ENCODE assay signal across 25 cellular contexts in the genomic region with DNA sequence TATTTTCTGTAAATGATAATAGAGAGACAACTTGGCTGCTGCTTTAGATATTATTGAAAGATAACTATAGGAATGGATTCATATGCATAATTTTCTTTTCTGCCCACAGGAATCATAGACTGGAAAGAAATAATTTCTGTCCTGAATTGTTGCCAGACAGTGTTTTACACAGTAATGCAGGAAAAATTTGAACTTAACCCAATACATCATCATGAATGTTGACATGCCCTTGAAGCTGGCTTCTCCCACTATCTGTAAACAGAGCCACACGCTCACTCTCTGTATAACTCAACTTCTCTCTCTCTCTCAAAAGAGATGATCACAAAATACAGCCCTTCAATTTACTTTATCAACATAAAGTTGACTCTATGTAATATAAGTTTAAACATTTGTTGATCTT. TPM values are rescaled to one million over a fixed set of nuclear protein-coding genes. Genes with fewer than 3 reads are reported as not detected.
DNase-seq lines count a peak whose midpoint lies in the region; ATAC-seq and TF ChIP-seq lines count a peak whose summit lies in the region.
"Had no signal": no experiment of that assay in that cellular context is flagged by ENCODE, and none has a peak within 500 bp of the region (broad histone marks: within the 10 kb centered on the region; RNA-seq: fewer than 3 reads in every experiment).

No MANE protein-coding gene starts in this region.

- H2BK12ac ChIP-seq in mesenchymal stem cell (ENCODE audit: low read length in 2 of 2): no peak overlapping the region

- H3K27ac ChIP-seq in mesenchymal stem cell (ENCODE audit: low read length, poor library complexity, severe bottlenecking) (no peak overlapping the region), dorsolateral prefrontal cortex (no peak overlapping the region)
- H3K27ac ChIP-seq: A549; BLaER1 treated with 17β-estradiol and CSF1 and Interleukin-3, amounts not matched to agents 10 nM and 100 nM; HL-60; RWPE1 had no signal

- H2AFZ ChIP-seq in mesenchymal stem cell (ENCODE audit: low read depth, low read length): no peak overlapping the region
- H2AFZ ChIP-seq: GM23338 had no signal

- no CpG with 5 or more reads among the region's 1 CpG for WGBS in mesenchymal stem cell

- H3K36me3 ChIP-seq in mesenchymal stem cell (ENCODE audit: control insufficient read depth in 1 of 2, insufficient read depth in 2 of 2, low read depth in 1 of 2, low read length in 2 of 2): no peaks in the 10 kb centered on the region
- H3K36me3 ChIP-seq: BLaER1 treated with 17β-estradiol and CSF1 and Interleukin-3, amounts not matched to agents 10 nM and 100 nM had no signal

- H3K14ac ChIP-seq in mesenchymal stem cell (ENCODE audit: low read length in 2 of 2): no peak overlapping the region

- H4K91ac ChIP-seq in mesenchymal stem cell (ENCODE audit: low read length): no peak overlapping the region

- no peak overlapping the region for H3K4ac ChIP-seq in mesenchymal stem cell (ENCODE audit: low read depth in 1 of 2, low read length in 2 of 2)

- H3K9ac ChIP-seq in mesenchymal stem cell (ENCODE audit: low read length): no peak overlapping the region
- H3K9ac ChIP-seq: BLaER1 treated with 17β-estradiol and CSF1 and Interleukin-3, amounts not matched to agents 10 nM and 100 nM had no signal

- TF ChIP-seq CTCF in epithelial cell of esophagus (IDR thresholded peaks at IDR 0.05; ENCODE audit: insufficient read depth, low read depth, low read length, missing control alignments) (no peak), dorsolateral prefrontal cortex (IDR thresholded peaks at IDR 0.05 in 54 of 56, conservative IDR thresholded peaks at IDR 0.05 in 2 of 56; ENCODE audit: low read depth in 1 of 56, partially characterized antibody in 56 of 56) (no peak)

- no peak for ATAC-seq in GM19452 (IDR thresholded peaks at IDR 0.05; ENCODE audit: unreplicated experiment)
- ATAC-seq: A549, GM12878 had no signal

- no peaks in the 10 kb centered on the region for H3K4me1 Mint-ChIP-seq in T-helper 2 cell treated with Interferon-gamma antibody and Interleukin-4, amounts not matched to agents 5 μg/mL and 100 μg/mL, for 36 hours (ENCODE audit: low read depth)

- H2BK120ac ChIP-seq in mesenchymal stem cell (ENCODE audit: low read depth, low read length): no peak overlapping the region

- no peaks in the 10 kb centered on the region for H3K9me3 Mint-ChIP-seq in T-helper 2 cell treated with Interferon-gamma antibody and Interleukin-4, amounts not matched to agents 5 μg/mL and 100 μg/mL, for 36 hours
- H3K9me3 Mint-ChIP-seq: GM23338, H9 had no signal

- no peaks in the 10 kb centered on the region for H3K79me1 ChIP-seq in mesenchymal stem cell (replicated peaks; ENCODE audit: low read length, poor library complexity, severe bottlenecking)

- H3K23ac ChIP-seq in mesenchymal stem cell (ENCODE audit: low read length in 2 of 2): no peak overlapping the region

- H3K27me3 ChIP-seq in mesenchymal stem cell (ENCODE audit: control insufficient read depth in 1 of 2, insufficient read depth in 1 of 2, low read length in 2 of 2) (no peaks in the 10 kb centered on the region), dorsolateral prefrontal cortex (peaks cover 0 to 16% (median 0%) of the 10 kb centered on the region in 45 donors)
- H3K27me3 ChIP-seq: BLaER1 treated with 17β-estradiol and CSF1 and Interleukin-3, amounts not matched to agents 10 nM and 100 nM had no signal

- H3K27ac Mint-ChIP-seq in T-helper 2 cell treated with Interferon-gamma antibody and Interleukin-4, amounts not matched to agents 5 μg/mL and 100 μg/mL, for 36 hours: no peak overlapping the region
- H3K27ac Mint-ChIP-seq: CD4-positive, alpha-beta T cell; H9 had no signal

- no peak overlapping the region for H2BK15ac ChIP-seq in mesenchymal stem cell (ENCODE audit: low read depth, poor library complexity, severe bottlenecking)

- H2AK5ac ChIP-seq in mesenchymal stem cell (ENCODE audit: low read length, severe bottlenecking): no peak overlapping the region

- no peak overlapping the region for H3K18ac ChIP-seq in mesenchymal stem cell (ENCODE audit: low read depth in 1 of 2, low read length in 2 of 2)

- H3K4me3 ChIP-seq in epithelial cell of esophagus (ENCODE audit: low read length): no peak overlapping the region
- no peak overlapping the region for H3K4me3 ChIP-seq in mesenchymal stem cell (ENCODE audit: insufficient read depth in 1 of 2, low read depth in 1 of 2, low read length in 2 of 2)
- no peak overlapping the region for H3K4me3 ChIP-seq in dorsolateral prefrontal cortex
- H3K4me3 ChIP-seq: A549; BLaER1 treated with 17β-estradiol and CSF1 and Interleukin-3, amounts not matched to agents 10 nM and 100 nM; GM12878; GM23338 had no signal

- intact Hi-C loops in dorsolateral prefrontal cortex (cut with DNase I): no loop called here

- no peak overlapping the region for H3K4me2 ChIP-seq in mesenchymal stem cell (ENCODE audit: low read length, poor library complexity, severe bottlenecking)
- H3K4me2 ChIP-seq: A549; BLaER1 treated with 17β-estradiol and CSF1 and Interleukin-3, amounts not matched to agents 10 nM and 100 nM; GM23338 had no signal

- no peak overlapping the region for H4K8ac ChIP-seq in mesenchymal stem cell (ENCODE audit: low read length)

- H3K36me3 Mint-ChIP-seq in T-helper 2 cell treated with Interferon-gamma antibody and Interleukin-4, amounts not matched to agents 5 μg/mL and 100 μg/mL, for 36 hours (ENCODE audit: low read depth): no peaks in the 10 kb centered on the region

- H3K4me1 ChIP-seq in mesenchymal stem cell (ENCODE audit: control insufficient read depth, insufficient read depth, low read depth, low read length): no peaks in the 10 kb centered on the region
- H3K4me1 ChIP-seq: A549; BLaER1 treated with 17β-estradiol and CSF1 and Interleukin-3, amounts not matched to agents 10 nM and 100 nM had no signal

- no peaks in the 10 kb centered on the region for H3K27me3 Mint-ChIP-seq in T-helper 2 cell treated with Interferon-gamma antibody and Interleukin-4, amounts not matched to agents 5 μg/mL and 100 μg/mL, for 36 hours (ENCODE audit: low read depth)

- H3K4me3 Mint-ChIP-seq in T-helper 2 cell treated with Interferon-gamma antibody and Interleukin-4, amounts not matched to agents 5 μg/mL and 100 μg/mL, for 36 hours: no peak overlapping the region
- H3K4me3 Mint-ChIP-seq: CD4-positive, alpha-beta T cell; GM23338; H9 had no signal

- H2BK5ac ChIP-seq in mesenchymal stem cell (ENCODE audit: low read depth, low read length, poor library complexity, severe bottlenecking): no peak overlapping the region

- peak; percentile 2 for DNase-seq in NCI-H226
- DNase-seq in amniotic epithelial cell (ENCODE audit: low read depth): peak; percentile 51
- DNase-seq in epithelial cell of esophagus (ENCODE audit: low read depth): peak; percentile 13
- peak; percentile 6 for DNase-seq in mesenchymal stem cell
- no peak for DNase-seq in T-helper 2 cell treated with Interferon-gamma antibody and Interleukin-4, amounts not matched to agents 5 μg/mL and 100 μg/mL, for 36 hours (ENCODE audit: low spot score)
- no peak for DNase-seq in dorsolateral prefrontal cortex
- DNase-seq: AML-193; CD4-positive, alpha-beta T cell; H9; NCI-H1048; NCI-H1417; NCI-H1694 treated with DMSO at 0.1 percent for 48 hours; NCI-H2081; NCI-H345; NCI-H524 treated with DMSO at 0.1 percent for 48 hours; NCI-H774; NK-92 treated with Interleukin-12 subunit alpha and Interleukin-12 subunit beta, amount 100 ng/mL, for 24 hours; SHP77 had no signal

- no peaks in the 10 kb centered on the region for H3K9me3 ChIP-seq in mesenchymal stem cell (ENCODE audit: control insufficient read depth, low read length)
- H3K9me3 ChIP-seq: A549; BLaER1 treated with 17β-estradiol and CSF1 and Interleukin-3, amounts not matched to agents 10 nM and 100 nM had no signal

RNA-seq across cellular contexts. Expression of a gene that starts 56.6 kb away (rescaled TPM):
- polyA plus RNA-seq in mesenchymal stem cell (2013, experiment 1 of 2): 0.91 TPM
- 0.92 TPM for polyA plus RNA-seq in mesenchymal stem cell (2013, experiment 2 of 2)
- total RNA-seq in dorsolateral prefrontal cortex: under 1 TPM in 7 of 120 experiments, not detected in 113; 0.08 to 0.76 (median 0.35) TPM
- total RNA-seq: CD4-positive, alpha-beta T cell; GM23338; H9 had no signal

Comparison
In these comparisons a context has a peak if more than half of its experiments do, and no peak if none do; other contexts are left out.
1. DNase-seq: peak in NCI-H226 (single experiment), amniotic epithelial cell (single experiment), epithelial cell of esophagus (single experiment) and mesenchymal stem cell (single experiment); none in T-helper 2 cell treated with Interferon-gamma antibody and Interleukin-4, amounts not matched to agents 5 μg/mL and 100 μg/mL, for 36 hours (single experiment) and dorsolateral prefrontal cortex (0 of 10).